Comparison of ENCODE assay signal across 8 cellular contexts in the genomic region with DNA sequence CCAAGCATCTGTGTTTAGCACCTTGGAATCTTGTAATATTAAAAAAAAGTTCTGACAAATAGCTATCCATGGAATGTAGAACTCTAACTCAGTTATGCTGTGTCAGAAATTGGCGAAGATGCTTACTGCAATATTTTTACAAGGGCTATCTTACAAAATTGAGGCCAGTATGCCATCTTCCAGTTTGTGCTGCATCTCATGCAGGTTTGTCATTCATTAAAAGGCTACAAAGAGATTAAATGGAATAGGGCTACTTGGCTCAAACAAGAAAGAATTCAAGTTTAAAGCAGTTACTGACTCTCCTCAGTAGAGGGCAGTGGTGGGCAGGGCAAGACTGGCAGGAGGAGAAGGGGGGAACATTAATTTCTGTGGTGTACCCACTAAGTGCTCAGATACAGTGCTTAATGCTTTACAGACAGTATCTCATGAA.
DNase-seq lines count a peak whose midpoint lies in the region; ATAC-seq, FAIRE-seq and TF ChIP-seq lines count a peak whose summit lies in the region.

No MANE protein-coding gene starts in this region.

- no peak overlapping the region for H3K4me3 ChIP-seq in keratinocyte (ENCODE audit: control insufficient read depth in 2 of 3, extremely low read depth in 1 of 3, insufficient read depth in 2 of 3, low read depth in 1 of 3, low read length in 3 of 3)

- H3K9ac ChIP-seq in keratinocyte (ENCODE audit: control insufficient read depth, extremely low read depth, insufficient read depth, low read length), result no peak overlapping the region

- H3K79me2 ChIP-seq in keratinocyte (ENCODE audit: control insufficient read depth, insufficient read depth, low read length), result no peaks in the 10 kb centered on the region

- H4K20me1 ChIP-seq in keratinocyte (ENCODE audit: control insufficient read depth, extremely low read depth, insufficient read depth, low read length), result no peaks in the 10 kb centered on the region

- H2AFZ ChIP-seq in keratinocyte (ENCODE audit: control insufficient read depth, low read length), result no peak overlapping the region

- ATAC-seq in GM18502 (IDR thresholded peaks at IDR 0.05; ENCODE audit: poor library complexity, unreplicated experiment) (peak; percentile 58), GM21786 (IDR thresholded peaks at IDR 0.05; ENCODE audit: unreplicated experiment) (no peak), GM18861 (IDR thresholded peaks at IDR 0.05; ENCODE audit: unreplicated experiment) (no peak)

- H3K27ac ChIP-seq in VCaP (no peak overlapping the region), keratinocyte (ENCODE audit: control insufficient read depth, insufficient read depth, low read length) (no peak overlapping the region)

- TF ChIP-seq CTCF in AG09319 (IDR thresholded peaks at IDR 0.05; ENCODE audit: low read depth, low read length) (peak; percentile 71), VCaP (conservative IDR thresholded peaks at IDR 0.05) (peak; percentile 65), keratinocyte (optimal IDR thresholded peaks at IDR 0.05 in 1 of 3, IDR thresholded peaks at IDR 0.05 in 1 of 3, conservative IDR thresholded peaks at IDR 0.05 in 1 of 3; ENCODE audit: extremely low read depth in 1 of 3, insufficient read depth in 2 of 3, low read length in 3 of 3) (peak; percentile 74 to 80 (median 77))

- DNase-seq in AG09319 (ENCODE audit: extremely low read depth, low read depth) (peak; percentile 1), keratinocyte (ENCODE audit: low read depth, low spot score) (no peak), NCI-H526 treated with DMSO at 0.1 percent for 48 hours (lab: John Stamatoyannopoulos, UW) (no peak), middle frontal gyrus (ENCODE audit: extremely low spot score, low spot score) (no peak)

- no peak overlapping the region for H3K4me2 ChIP-seq in keratinocyte (ENCODE audit: control insufficient read depth, extremely low read depth, insufficient read depth, low read depth, low read length)

- no peaks in the 10 kb centered on the region for H3K9me3 ChIP-seq in keratinocyte (ENCODE audit: control insufficient read depth, low read depth, low read length)

- no peaks in the 10 kb centered on the region for H3K27me3 ChIP-seq in keratinocyte (ENCODE audit: control insufficient read depth, extremely low read depth, insufficient read depth, low read length)

- dilution Hi-C loops in keratinocyte (cut with MboI; ENCODE audit: extremely low pct_ligation_motif_present, low sequenced_read_pairs), result no loop called here

- no peaks in the 10 kb centered on the region for H3K4me1 ChIP-seq in keratinocyte (ENCODE audit: control insufficient read depth, extremely low read depth, insufficient read depth, low read length)

- FAIRE-seq in keratinocyte (lab: Jason Lieb, UNC), result no peak

- H3K9me1 ChIP-seq in keratinocyte (ENCODE audit: control insufficient read depth, extremely low read depth, insufficient read depth, low read length), result no peaks in the 10 kb centered on the region

- H3K36me3 ChIP-seq in keratinocyte (ENCODE audit: control insufficient read depth in 2 of 2, extremely low read depth in 1 of 2, insufficient read depth in 2 of 2, low read length in 2 of 2), result no peaks in the 10 kb centered on the region
